27 cellular contexts compared by ENCODE assay signal in genomic region chrX:46730765-46731164, GRCh38.
"Had no signal": no experiment of that assay in that cellular context is flagged by ENCODE, and none has a peak within 500 bp of the region (broad histone marks: within the 10 kb centered on the region; RNA-seq: fewer than 3 reads in every experiment).

No MANE protein-coding gene starts in this region.

- H3K27ac ChIP-seq: adrenal gland, SJCRH30, SK-N-MC had no signal

- H3K27ac Mint-ChIP-seq: activated CD4-positive, alpha-beta memory T cell treated with anti-CD3 and anti-CD28 coated beads for 36 hours; activated CD4-positive, alpha-beta T cell treated with anti-CD3 and anti-CD28 coated beads for 36 hours; activated naive CD4-positive, alpha-beta T cell treated with anti-CD3 and anti-CD28 coated beads for 36 hours; activated naive CD4-positive, alpha-beta T cell treated with anti-CD3 and anti-CD28 coated beads, Interleukin-2, amount 50 U/mL, for 72 hours; activated T-helper 1 cell treated with anti-CD3 and anti-CD28 coated beads, Interleukin-12 subunit alpha, Interleukin-12 subunit beta, Interleukin-2, Interleukin-4 antibody, amounts not matched to agents 30 ng/mL and 10 ng/mL and 1 ng/mL, durations not matched to agents 14 hours and 24 hours and 36 hours; brain had no signal

- H3K36me3 ChIP-seq: adrenal gland, SJCRH30 had no signal

- H3K4me1 ChIP-seq: adrenal gland, SJCRH30 had no signal

- H3K4me3 ChIP-seq: adrenal gland, SJCRH30, SK-N-MC had no signal

- H3K27me3 Mint-ChIP-seq: activated CD4-positive, alpha-beta memory T cell treated with anti-CD3 and anti-CD28 coated beads for 36 hours; activated CD4-positive, alpha-beta T cell treated with anti-CD3 and anti-CD28 coated beads for 36 hours; brain had no signal

- FAIRE-seq: bronchial epithelial cell had no signal

- ATAC-seq: activated CD4-positive, alpha-beta T cell treated with anti-CD3 and anti-CD28 coated beads for 36 hours; activated naive CD4-positive, alpha-beta T cell treated with anti-CD3 and anti-CD28 coated beads, Interleukin-2, amount 50 U/mL, for 72 hours; activated T-cell treated with anti-CD3 and anti-CD28 coated beads, Interleukin-2, amount 50 U/mL, for 4 hours had no signal

- H3K36me3 Mint-ChIP-seq: brain had no signal

- H3K4me1 Mint-ChIP-seq: brain had no signal

- H3K4me3 Mint-ChIP-seq: activated CD4-positive, alpha-beta memory T cell treated with anti-CD3 and anti-CD28 coated beads for 36 hours; activated CD4-positive, alpha-beta T cell treated with anti-CD3 and anti-CD28 coated beads for 36 hours; activated naive CD4-positive, alpha-beta T cell treated with anti-CD3 and anti-CD28 coated beads for 36 hours; activated T-cell treated with anti-CD3 and anti-CD28 coated beads, Interleukin-2, amount 50 U/mL, for 4 hours; activated T-helper 1 cell treated with anti-CD3 and anti-CD28 coated beads, Interleukin-12 subunit alpha, Interleukin-12 subunit beta, Interleukin-2, Interleukin-4 antibody, amounts not matched to agents 30 ng/mL and 10 ng/mL and 1 ng/mL, durations not matched to agents 14 hours and 24 hours and 36 hours; brain had no signal

- DNase-seq: activated CD4-positive, alpha-beta memory T cell treated with anti-CD3 and anti-CD28 coated beads for 36 hours; activated CD4-positive, alpha-beta T cell treated with anti-CD3 and anti-CD28 coated beads for 36 hours; activated CD4-positive, alpha-beta T cell treated with anti-CD3 and anti-CD28 coated beads, Interleukin-2, amount 50 U/mL, for 1 hour; activated CD8-positive, alpha-beta memory T cell treated with anti-CD3 and anti-CD28 coated beads, Interleukin-2, amount 50 U/mL, for 4 hours; activated gamma-delta T cell treated with Interleukin-2 at 50 U/mL for 16 hours; activated naive CD4-positive, alpha-beta T cell treated with anti-CD3 and anti-CD28 coated beads for 36 hours; activated T-cell treated with anti-CD3 and anti-CD28 coated beads for 4 hours; activated T-cell treated with anti-CD3 and anti-CD28 coated beads, Interleukin-2, amount 50 U/mL, for 4 hours; adrenal gland; caudate nucleus; cerebellar nuclear complex; NCI-H1105; NCI-H1436; NCI-H1694 treated with DMSO at 0.1 percent for 48 hours; NCI-H2029; NCI-H510A; NCI-H526; NCI-H748 treated with DMSO at 0.1 percent for 48 hours; NK-92 treated with Interleukin-12 subunit alpha and Interleukin-12 subunit beta, amount 100 ng/mL, for 24 hours; Right ventricle myocardium superior; SJCRH30; T1000 had no signal

- H3K9me3 ChIP-seq: SJCRH30 had no signal

- H3K27me3 ChIP-seq: adrenal gland, SJCRH30 had no signal
